In genomic region chr17:20670506-20670905, GRCh38 we compare ENCODE assay signal across 7 cellular contexts.
DNase-seq lines count a peak whose midpoint lies in the region; ATAC-seq lines count a peak whose summit lies in the region.
"Not testable (repeated sequence)": the region's sequence is repeated elsewhere in the genome, so short reads cannot be mapped to it uniquely, and the experiment has no call there.

No MANE protein-coding gene starts in this region.

- ATAC-seq in GM18502 (IDR thresholded peaks at IDR 0.05; ENCODE audit: poor library complexity, unreplicated experiment) (peak; percentile 65), GM18870 (IDR thresholded peaks at IDR 0.05; ENCODE audit: unreplicated experiment) (peak; percentile 60), GM19455 (IDR thresholded peaks at IDR 0.05; ENCODE audit: unreplicated experiment) (peak; percentile 61), GM21737 (IDR thresholded peaks at IDR 0.05; ENCODE audit: unreplicated experiment) (peak; percentile 69), HG02870 (IDR thresholded peaks at IDR 0.05; ENCODE audit: unreplicated experiment) (peak; percentile 51), HG03558 (IDR thresholded peaks at IDR 0.05; ENCODE audit: extremely low read depth, unreplicated experiment) (peak; percentile 60)
- peak; percentile 42 for ATAC-seq in activated naive CD8-positive, alpha-beta T cell treated with anti-CD3 and anti-CD28 coated beads, Interleukin-2, amount 10 ng/mL, durations not matched to agents 7 days and 5 days (ENCODE audit: low read depth)

- not testable (repeated sequence) for H3K9me3 Mint-ChIP-seq in activated naive CD8-positive, alpha-beta T cell treated with anti-CD3 and anti-CD28 coated beads, Interleukin-2, amount 10 ng/mL, durations not matched to agents 7 days and 5 days

- H3K27ac Mint-ChIP-seq in activated naive CD8-positive, alpha-beta T cell treated with anti-CD3 and anti-CD28 coated beads, Interleukin-2, amount 10 ng/mL, durations not matched to agents 7 days and 5 days = not testable (repeated sequence)

- H3K4me1 Mint-ChIP-seq in activated naive CD8-positive, alpha-beta T cell treated with anti-CD3 and anti-CD28 coated beads, Interleukin-2, amount 10 ng/mL, durations not matched to agents 7 days and 5 days = not testable (repeated sequence)

- not testable (repeated sequence) for H3K36me3 Mint-ChIP-seq in activated naive CD8-positive, alpha-beta T cell treated with anti-CD3 and anti-CD28 coated beads, Interleukin-2, amount 10 ng/mL, durations not matched to agents 7 days and 5 days

- not testable (repeated sequence) for H3K27me3 Mint-ChIP-seq in activated naive CD8-positive, alpha-beta T cell treated with anti-CD3 and anti-CD28 coated beads, Interleukin-2, amount 10 ng/mL, durations not matched to agents 7 days and 5 days

- not testable (repeated sequence) for DNase-seq in activated naive CD8-positive, alpha-beta T cell treated with anti-CD3 and anti-CD28 coated beads, Interleukin-2, amount 10 ng/mL, durations not matched to agents 7 days and 5 days

- H3K4me3 Mint-ChIP-seq in activated naive CD8-positive, alpha-beta T cell treated with anti-CD3 and anti-CD28 coated beads, Interleukin-2, amount 10 ng/mL, durations not matched to agents 7 days and 5 days = not testable (repeated sequence)

- POLR2A ChIA-PET in activated naive CD8-positive, alpha-beta T cell treated with anti-CD3 and anti-CD28 coated beads, Interleukin-2, amount 10 ng/mL, durations not matched to agents 7 days and 5 days (lab: Charles Lee) = not testable (repeated sequence)
